In the genomic region with DNA sequence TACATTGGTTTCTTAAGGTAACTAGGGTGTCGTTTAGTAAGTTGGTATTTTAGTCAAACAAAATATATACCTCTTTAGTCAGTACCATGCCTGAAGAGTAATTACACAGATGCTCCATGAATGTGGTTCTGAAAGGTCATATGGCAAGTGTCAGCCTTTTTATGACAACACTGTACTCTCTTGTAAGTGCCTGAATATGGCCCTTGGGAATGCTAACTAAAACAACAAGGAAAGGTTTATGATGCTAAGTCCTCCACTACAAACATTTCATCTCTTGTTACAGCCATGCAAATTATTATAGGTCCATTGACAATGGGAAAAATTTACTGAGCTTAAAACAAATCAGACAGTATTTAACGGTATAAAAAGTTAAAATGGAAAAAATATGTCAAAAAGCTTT, we compare ENCODE assay signal across 1 cellular context.
TF ChIP-seq lines count a peak whose summit lies in the region.

No MANE protein-coding gene starts in this region.

TF ChIP-seq in HEK293, 187 proteins besides CTCF, POLR2A, EP300 and RAD21 (continued from another document and continues in another):
- TF ChIP-seq, protein P1, sequence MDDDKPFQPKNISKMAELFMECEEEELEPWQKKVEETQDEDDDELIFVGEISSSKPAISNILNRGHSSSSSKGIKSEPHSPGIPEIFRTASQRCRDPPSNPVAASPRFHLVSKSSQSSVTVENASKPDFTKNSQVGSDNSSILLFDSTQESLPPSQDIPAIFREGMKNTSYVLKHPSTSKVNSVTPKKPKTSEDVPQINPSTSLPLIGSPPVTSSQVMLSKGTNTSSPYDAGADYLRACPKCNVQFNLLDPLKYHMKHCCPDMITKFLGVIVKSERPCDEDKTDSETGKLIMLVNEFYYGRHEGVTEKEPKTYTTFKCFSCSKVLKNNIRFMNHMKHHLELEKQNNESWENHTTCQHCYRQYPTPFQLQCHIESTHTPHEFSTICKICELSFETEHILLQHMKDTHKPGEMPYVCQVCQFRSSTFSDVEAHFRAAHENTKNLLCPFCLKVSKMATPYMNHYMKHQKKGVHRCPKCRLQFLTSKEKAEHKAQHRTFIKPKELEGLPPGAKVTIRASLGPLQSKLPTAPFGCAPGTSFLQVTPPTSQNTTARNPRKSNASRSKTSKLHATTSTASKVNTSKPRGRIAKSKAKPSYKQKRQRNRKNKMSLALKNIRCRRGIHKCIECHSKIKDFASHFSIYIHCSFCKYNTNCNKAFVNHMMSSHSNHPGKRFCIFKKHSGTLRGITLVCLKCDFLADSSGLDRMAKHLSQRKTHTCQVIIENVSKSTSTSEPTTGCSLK (tag by site-specific recombination; IDR thresholded peaks at IDR 0.05) = no peak
- TF ChIP-seq, protein P2, sequence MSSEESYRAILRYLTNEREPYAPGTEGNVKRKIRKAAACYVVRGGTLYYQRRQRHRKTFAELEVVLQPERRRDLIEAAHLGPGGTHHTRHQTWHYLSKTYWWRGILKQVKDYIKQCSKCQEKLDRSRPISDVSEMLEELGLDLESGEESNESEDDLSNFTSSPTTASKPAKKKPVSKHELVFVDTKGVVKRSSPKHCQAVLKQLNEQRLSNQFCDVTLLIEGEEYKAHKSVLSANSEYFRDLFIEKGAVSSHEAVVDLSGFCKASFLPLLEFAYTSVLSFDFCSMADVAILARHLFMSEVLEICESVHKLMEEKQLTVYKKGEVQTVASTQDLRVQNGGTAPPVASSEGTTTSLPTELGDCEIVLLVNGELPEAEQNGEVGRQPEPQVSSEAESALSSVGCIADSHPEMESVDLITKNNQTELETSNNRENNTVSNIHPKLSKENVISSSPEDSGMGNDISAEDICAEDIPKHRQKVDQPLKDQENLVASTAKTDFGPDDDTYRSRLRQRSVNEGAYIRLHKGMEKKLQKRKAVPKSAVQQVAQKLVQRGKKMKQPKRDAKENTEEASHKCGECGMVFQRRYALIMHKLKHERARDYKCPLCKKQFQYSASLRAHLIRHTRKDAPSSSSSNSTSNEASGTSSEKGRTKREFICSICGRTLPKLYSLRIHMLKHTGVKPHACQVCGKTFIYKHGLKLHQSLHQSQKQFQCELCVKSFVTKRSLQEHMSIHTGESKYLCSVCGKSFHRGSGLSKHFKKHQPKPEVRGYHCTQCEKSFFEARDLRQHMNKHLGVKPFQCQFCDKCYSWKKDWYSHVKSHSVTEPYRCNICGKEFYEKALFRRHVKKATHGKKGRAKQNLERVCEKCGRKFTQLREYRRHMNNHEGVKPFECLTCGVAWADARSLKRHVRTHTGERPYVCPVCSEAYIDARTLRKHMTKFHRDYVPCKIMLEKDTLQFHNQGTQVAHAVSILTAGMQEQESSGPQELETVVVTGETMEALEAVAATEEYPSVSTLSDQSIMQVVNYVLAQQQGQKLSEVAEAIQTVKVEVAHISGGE (tag by site-specific recombination; conservative IDR thresholded peaks at IDR 0.05; ENCODE audit: low read depth) = no peak
- TF ChIP-seq, protein P3, sequence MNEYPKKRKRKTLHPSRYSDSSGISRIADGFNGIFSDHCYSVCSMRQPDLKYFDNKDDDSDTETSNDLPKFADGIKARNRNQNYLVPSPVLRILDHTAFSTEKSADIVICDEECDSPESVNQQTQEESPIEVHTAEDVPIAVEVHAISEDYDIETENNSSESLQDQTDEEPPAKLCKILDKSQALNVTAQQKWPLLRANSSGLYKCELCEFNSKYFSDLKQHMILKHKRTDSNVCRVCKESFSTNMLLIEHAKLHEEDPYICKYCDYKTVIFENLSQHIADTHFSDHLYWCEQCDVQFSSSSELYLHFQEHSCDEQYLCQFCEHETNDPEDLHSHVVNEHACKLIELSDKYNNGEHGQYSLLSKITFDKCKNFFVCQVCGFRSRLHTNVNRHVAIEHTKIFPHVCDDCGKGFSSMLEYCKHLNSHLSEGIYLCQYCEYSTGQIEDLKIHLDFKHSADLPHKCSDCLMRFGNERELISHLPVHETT (tag by site-specific recombination; IDR thresholded peaks at IDR 0.05) = peak; percentile 83; the same call in 1 of the 2 replicates
- TF ChIP-seq, protein P4, sequence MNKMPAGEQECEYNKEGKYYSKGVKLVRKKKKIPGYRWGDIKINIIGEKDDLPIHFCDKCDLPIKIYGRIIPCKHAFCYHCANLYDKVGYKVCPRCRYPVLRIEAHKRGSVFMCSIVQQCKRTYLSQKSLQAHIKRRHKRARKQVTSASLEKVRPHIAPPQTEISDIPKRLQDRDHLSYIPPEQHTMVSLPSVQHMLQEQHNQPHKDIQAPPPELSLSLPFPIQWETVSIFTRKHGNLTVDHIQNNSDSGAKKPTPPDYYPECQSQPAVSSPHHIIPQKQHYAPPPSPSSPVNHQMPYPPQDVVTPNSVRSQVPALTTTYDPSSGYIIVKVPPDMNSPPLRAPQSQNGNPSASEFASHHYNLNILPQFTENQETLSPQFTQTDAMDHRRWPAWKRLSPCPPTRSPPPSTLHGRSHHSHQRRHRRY (tag by site-specific recombination; IDR thresholded peaks at IDR 0.05) = no peak
- TF ChIP-seq ZNF114 (tag by site-specific recombination; IDR thresholded peaks at IDR 0.05) = no peak
- TF ChIP-seq, protein P5, sequence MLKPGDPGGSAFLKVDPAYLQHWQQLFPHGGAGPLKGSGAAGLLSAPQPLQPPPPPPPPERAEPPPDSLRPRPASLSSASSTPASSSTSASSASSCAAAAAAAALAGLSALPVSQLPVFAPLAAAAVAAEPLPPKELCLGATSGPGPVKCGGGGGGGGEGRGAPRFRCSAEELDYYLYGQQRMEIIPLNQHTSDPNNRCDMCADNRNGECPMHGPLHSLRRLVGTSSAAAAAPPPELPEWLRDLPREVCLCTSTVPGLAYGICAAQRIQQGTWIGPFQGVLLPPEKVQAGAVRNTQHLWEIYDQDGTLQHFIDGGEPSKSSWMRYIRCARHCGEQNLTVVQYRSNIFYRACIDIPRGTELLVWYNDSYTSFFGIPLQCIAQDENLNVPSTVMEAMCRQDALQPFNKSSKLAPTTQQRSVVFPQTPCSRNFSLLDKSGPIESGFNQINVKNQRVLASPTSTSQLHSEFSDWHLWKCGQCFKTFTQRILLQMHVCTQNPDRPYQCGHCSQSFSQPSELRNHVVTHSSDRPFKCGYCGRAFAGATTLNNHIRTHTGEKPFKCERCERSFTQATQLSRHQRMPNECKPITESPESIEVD (tag by site-specific recombination; IDR thresholded peaks at IDR 0.05) = peak; percentile 97
- TF ChIP-seq FEZF1 (tag by site-specific recombination; IDR thresholded peaks at IDR 0.05) = peak; percentile 99
- peak; percentile 95 for TF ChIP-seq ZNF561 (tag by site-specific recombination; IDR thresholded peaks at IDR 0.05; ENCODE audit: borderline replicate concordance)
- TF ChIP-seq, protein P6, sequence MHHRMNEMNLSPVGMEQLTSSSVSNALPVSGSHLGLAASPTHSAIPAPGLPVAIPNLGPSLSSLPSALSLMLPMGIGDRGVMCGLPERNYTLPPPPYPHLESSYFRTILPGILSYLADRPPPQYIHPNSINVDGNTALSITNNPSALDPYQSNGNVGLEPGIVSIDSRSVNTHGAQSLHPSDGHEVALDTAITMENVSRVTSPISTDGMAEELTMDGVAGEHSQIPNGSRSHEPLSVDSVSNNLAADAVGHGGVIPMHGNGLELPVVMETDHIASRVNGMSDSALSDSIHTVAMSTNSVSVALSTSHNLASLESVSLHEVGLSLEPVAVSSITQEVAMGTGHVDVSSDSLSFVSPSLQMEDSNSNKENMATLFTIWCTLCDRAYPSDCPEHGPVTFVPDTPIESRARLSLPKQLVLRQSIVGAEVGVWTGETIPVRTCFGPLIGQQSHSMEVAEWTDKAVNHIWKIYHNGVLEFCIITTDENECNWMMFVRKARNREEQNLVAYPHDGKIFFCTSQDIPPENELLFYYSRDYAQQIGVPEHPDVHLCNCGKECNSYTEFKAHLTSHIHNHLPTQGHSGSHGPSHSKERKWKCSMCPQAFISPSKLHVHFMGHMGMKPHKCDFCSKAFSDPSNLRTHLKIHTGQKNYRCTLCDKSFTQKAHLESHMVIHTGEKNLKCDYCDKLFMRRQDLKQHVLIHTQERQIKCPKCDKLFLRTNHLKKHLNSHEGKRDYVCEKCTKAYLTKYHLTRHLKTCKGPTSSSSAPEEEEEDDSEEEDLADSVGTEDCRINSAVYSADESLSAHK (tag by site-specific recombination; IDR thresholded peaks at IDR 0.05) = peak; percentile 95
- no peak for TF ChIP-seq RBAK (tag by site-specific recombination; IDR thresholded peaks at IDR 0.05)
- peak; percentile 69 for TF ChIP-seq ZBTB8A (tag by site-specific recombination; IDR thresholded peaks at IDR 0.05)
- peak; percentile 98 for TF ChIP-seq ZNF843 (tag by site-specific recombination; IDR thresholded peaks at IDR 0.05)
- TF ChIP-seq ZNF426 (tag by site-specific recombination; IDR thresholded peaks at IDR 0.05) = no peak
- peak; percentile 38; the same call in 1 of the 2 replicates for TF ChIP-seq ZSCAN16 (tag by site-specific recombination; IDR thresholded peaks at IDR 0.05)
- no peak for TF ChIP-seq ZNF791 (tag by site-specific recombination; IDR thresholded peaks at IDR 0.05)
- peak; percentile 87 for TF ChIP-seq ZNF24 (tag by site-specific recombination; IDR thresholded peaks at IDR 0.05)
- no peak for TF ChIP-seq ZFHX2 (tag by site-specific recombination; conservative IDR thresholded peaks at IDR 0.05)
- TF ChIP-seq, protein P7, sequence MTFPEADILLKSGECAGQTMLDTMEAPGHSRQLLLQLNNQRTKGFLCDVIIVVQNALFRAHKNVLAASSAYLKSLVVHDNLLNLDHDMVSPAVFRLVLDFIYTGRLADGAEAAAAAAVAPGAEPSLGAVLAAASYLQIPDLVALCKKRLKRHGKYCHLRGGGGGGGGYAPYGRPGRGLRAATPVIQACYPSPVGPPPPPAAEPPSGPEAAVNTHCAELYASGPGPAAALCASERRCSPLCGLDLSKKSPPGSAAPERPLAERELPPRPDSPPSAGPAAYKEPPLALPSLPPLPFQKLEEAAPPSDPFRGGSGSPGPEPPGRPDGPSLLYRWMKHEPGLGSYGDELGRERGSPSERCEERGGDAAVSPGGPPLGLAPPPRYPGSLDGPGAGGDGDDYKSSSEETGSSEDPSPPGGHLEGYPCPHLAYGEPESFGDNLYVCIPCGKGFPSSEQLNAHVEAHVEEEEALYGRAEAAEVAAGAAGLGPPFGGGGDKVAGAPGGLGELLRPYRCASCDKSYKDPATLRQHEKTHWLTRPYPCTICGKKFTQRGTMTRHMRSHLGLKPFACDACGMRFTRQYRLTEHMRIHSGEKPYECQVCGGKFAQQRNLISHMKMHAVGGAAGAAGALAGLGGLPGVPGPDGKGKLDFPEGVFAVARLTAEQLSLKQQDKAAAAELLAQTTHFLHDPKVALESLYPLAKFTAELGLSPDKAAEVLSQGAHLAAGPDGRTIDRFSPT (tag by site-specific recombination; IDR thresholded peaks at IDR 0.05) = peak; percentile 81
- TF ChIP-seq, protein P8, sequence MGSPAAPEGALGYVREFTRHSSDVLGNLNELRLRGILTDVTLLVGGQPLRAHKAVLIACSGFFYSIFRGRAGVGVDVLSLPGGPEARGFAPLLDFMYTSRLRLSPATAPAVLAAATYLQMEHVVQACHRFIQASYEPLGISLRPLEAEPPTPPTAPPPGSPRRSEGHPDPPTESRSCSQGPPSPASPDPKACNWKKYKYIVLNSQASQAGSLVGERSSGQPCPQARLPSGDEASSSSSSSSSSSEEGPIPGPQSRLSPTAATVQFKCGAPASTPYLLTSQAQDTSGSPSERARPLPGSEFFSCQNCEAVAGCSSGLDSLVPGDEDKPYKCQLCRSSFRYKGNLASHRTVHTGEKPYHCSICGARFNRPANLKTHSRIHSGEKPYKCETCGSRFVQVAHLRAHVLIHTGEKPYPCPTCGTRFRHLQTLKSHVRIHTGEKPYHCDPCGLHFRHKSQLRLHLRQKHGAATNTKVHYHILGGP (tag by site-specific recombination; IDR thresholded peaks at IDR 0.05) = peak; percentile 74; the same call in 1 of the 2 replicates
- TF ChIP-seq, protein P9, sequence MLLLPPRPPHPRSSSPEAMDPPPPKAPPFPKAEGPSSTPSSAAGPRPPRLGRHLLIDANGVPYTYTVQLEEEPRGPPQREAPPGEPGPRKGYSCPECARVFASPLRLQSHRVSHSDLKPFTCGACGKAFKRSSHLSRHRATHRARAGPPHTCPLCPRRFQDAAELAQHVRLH (tag by site-specific recombination; IDR thresholded peaks at IDR 0.05) = peak; percentile 89
- TF ChIP-seq, protein P10, sequence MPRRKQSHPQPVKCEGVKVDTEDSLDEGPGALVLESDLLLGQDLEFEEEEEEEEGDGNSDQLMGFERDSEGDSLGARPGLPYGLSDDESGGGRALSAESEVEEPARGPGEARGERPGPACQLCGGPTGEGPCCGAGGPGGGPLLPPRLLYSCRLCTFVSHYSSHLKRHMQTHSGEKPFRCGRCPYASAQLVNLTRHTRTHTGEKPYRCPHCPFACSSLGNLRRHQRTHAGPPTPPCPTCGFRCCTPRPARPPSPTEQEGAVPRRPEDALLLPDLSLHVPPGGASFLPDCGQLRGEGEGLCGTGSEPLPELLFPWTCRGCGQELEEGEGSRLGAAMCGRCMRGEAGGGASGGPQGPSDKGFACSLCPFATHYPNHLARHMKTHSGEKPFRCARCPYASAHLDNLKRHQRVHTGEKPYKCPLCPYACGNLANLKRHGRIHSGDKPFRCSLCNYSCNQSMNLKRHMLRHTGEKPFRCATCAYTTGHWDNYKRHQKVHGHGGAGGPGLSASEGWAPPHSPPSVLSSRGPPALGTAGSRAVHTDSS (tag by site-specific recombination; IDR thresholded peaks at IDR 0.05) = peak; percentile 51; the same call in 1 of the 2 replicates
- TF ChIP-seq ZNF174 (tag by site-specific recombination; IDR thresholded peaks at IDR 0.05) = no peak
- TF ChIP-seq ZNF202 (tag by site-specific recombination; IDR thresholded peaks at IDR 0.05; ENCODE audit: borderline replicate concordance) = no peak
- TF ChIP-seq ZNF16 (tag by site-specific recombination; IDR thresholded peaks at IDR 0.05; ENCODE audit: low read depth) = no peak
- TF ChIP-seq ZNF548 (tag by site-specific recombination; IDR thresholded peaks at IDR 0.05) = no peak
- TF ChIP-seq ZNF629 (tag by site-specific recombination; IDR thresholded peaks at IDR 0.05) = peak; percentile 84
- TF ChIP-seq SP2 (tag by site-specific recombination; IDR thresholded peaks at IDR 0.05) = peak; percentile 20; the same call in 1 of the 2 replicates
- peak; percentile 55; the same call in 1 of the 2 replicates for TF ChIP-seq YY1 (tag by site-specific recombination; IDR thresholded peaks at IDR 0.05)
- TF ChIP-seq, protein P11, sequence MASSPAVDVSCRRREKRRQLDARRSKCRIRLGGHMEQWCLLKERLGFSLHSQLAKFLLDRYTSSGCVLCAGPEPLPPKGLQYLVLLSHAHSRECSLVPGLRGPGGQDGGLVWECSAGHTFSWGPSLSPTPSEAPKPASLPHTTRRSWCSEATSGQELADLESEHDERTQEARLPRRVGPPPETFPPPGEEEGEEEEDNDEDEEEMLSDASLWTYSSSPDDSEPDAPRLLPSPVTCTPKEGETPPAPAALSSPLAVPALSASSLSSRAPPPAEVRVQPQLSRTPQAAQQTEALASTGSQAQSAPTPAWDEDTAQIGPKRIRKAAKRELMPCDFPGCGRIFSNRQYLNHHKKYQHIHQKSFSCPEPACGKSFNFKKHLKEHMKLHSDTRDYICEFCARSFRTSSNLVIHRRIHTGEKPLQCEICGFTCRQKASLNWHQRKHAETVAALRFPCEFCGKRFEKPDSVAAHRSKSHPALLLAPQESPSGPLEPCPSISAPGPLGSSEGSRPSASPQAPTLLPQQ (tag by site-specific recombination; IDR thresholded peaks at IDR 0.05) = no peak
- no peak for TF ChIP-seq ZNF792 (tag by site-specific recombination; IDR thresholded peaks at IDR 0.05)
- TF ChIP-seq ZXDB (tag by site-specific recombination; IDR thresholded peaks at IDR 0.05) = peak; percentile 60; the same call in 1 of the 2 replicates
